In the genomic region with DNA sequence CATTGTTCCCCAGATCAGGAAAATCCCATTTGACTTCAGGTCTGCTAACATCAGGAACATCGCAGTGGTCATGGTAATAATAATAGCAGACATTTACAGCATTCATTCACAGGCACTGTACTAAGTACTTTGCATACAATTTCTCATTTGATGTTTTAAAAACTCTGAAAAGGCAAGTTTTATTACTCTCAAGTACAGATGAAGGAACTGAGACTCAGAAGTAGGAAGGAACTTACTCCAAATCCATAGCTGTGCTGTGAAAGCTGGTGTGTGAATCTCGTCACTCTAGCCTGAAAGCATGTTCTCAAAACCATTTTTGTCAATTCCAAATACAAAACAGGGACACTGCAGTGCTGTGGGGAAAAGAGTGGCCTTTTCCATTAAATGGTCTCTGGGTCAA, we compare ENCODE assay signal across 20 cellular contexts.
"Had no signal": no experiment of that assay in that cellular context is flagged by ENCODE, and none has a peak within 500 bp of the region (broad histone marks: within the 10 kb centered on the region; RNA-seq: fewer than 3 reads in every experiment).

No MANE protein-coding gene starts in this region.

- H3K27ac ChIP-seq: body of pancreas, colonic mucosa, psoas muscle had no signal

- H3K4me1 ChIP-seq: psoas muscle had no signal

- H3K4me3 Mint-ChIP-seq: activated B cell treated with CpG ODN at 0.5 μM for 24 hours; activated CD8-positive, alpha-beta T cell treated with anti-CD3 and anti-CD28 coated beads, Interleukin-2, amount 10 ng/mL, durations not matched to agents 7 days and 5 days; mesothelial cell of epicardium; stimulated activated naive CD8-positive, alpha-beta T cell treated with anti-CD3 and anti-CD28 coated beads, Interleukin-15, amount 100 ng/mL, for 72 hours had no signal

- H3K9me3 ChIP-seq: body of pancreas, colonic mucosa, psoas muscle had no signal

- H3K9me3 Mint-ChIP-seq: activated B cell treated with CpG ODN at 0.5 μM for 24 hours; activated naive CD4-positive, alpha-beta T cell treated with anti-CD3 and anti-CD28 coated beads, Interleukin-2, amount 50 U/mL, for 72 hours; mesothelial cell of epicardium; stimulated activated naive CD8-positive, alpha-beta T cell treated with anti-CD3 and anti-CD28 coated beads, Interleukin-15, amount 100 ng/mL, for 72 hours had no signal

- H3K27me3 ChIP-seq: body of pancreas, colonic mucosa had no signal

- ATAC-seq: activated CD8-positive, alpha-beta T cell treated with anti-CD3 and anti-CD28 coated beads, Interleukin-2, amount 10 ng/mL, durations not matched to agents 7 days and 5 days; activated naive CD4-positive, alpha-beta T cell treated with anti-CD3 and anti-CD28 coated beads, Interleukin-2, amount 50 U/mL, for 72 hours; body of pancreas; left cardiac atrium; psoas muscle; sciatic nerve; stimulated activated naive CD8-positive, alpha-beta T cell treated with anti-CD3 and anti-CD28 coated beads, Interleukin-15, amount 100 ng/mL, for 72 hours had no signal

- H3K4me3 ChIP-seq: body of pancreas, colonic mucosa, lung, psoas muscle had no signal

- DNase-seq: activated B cell treated with CpG ODN at 0.5 μM for 24 hours; activated CD4-positive, alpha-beta T cell treated with anti-CD3 and anti-CD28 coated beads for 48 hours; activated CD8-positive, alpha-beta memory T cell treated with anti-CD3 and anti-CD28 coated beads, Interleukin-2, amount 50 U/mL, for 4 hours; activated CD8-positive, alpha-beta T cell treated with anti-CD3 and anti-CD28 coated beads, Interleukin-2, amount 10 ng/mL, durations not matched to agents 7 days and 5 days; activated gamma-delta T cell; activated T-cell treated with anti-CD3 and anti-CD28 coated beads, Interleukin-2, amount 50 U/mL, for 48 hours; amniotic stem cell; body of pancreas; central memory CD4-positive, alpha-beta T cell; colonic mucosa; effector CD8-positive, alpha-beta T cell; foreskin melanocyte; left cardiac atrium; psoas muscle; stimulated activated CD4-positive, alpha-beta T cell treated with anti-CD3 and anti-CD28 coated beads, Interleukin-1b, Interleukin-23, amount 100 ng/mL, for 48 hours; stimulated activated naive CD8-positive, alpha-beta T cell treated with anti-CD3 and anti-CD28 coated beads, Interleukin-15, amount 100 ng/mL, for 72 hours had no signal

- H3K4me1 Mint-ChIP-seq: stimulated activated naive CD8-positive, alpha-beta T cell treated with anti-CD3 and anti-CD28 coated beads, Interleukin-15, amount 100 ng/mL, for 72 hours had no signal

- H3K36me3 Mint-ChIP-seq: activated naive CD4-positive, alpha-beta T cell treated with anti-CD3 and anti-CD28 coated beads, Interleukin-2, amount 50 U/mL, for 72 hours; mesothelial cell of epicardium had no signal

- H3K36me3 ChIP-seq: colonic mucosa had no signal

- H3K27ac Mint-ChIP-seq: activated B cell treated with CpG ODN at 0.5 μM for 24 hours; activated CD8-positive, alpha-beta T cell treated with anti-CD3 and anti-CD28 coated beads, Interleukin-2, amount 10 ng/mL, durations not matched to agents 7 days and 5 days; activated naive CD4-positive, alpha-beta T cell treated with anti-CD3 and anti-CD28 coated beads, Interleukin-2, amount 50 U/mL, for 72 hours; mesothelial cell of epicardium; stimulated activated naive CD8-positive, alpha-beta T cell treated with anti-CD3 and anti-CD28 coated beads, Interleukin-15, amount 100 ng/mL, for 72 hours had no signal
